Comparison of ENCODE assay signal across 8 cellular contexts in the genomic region with DNA sequence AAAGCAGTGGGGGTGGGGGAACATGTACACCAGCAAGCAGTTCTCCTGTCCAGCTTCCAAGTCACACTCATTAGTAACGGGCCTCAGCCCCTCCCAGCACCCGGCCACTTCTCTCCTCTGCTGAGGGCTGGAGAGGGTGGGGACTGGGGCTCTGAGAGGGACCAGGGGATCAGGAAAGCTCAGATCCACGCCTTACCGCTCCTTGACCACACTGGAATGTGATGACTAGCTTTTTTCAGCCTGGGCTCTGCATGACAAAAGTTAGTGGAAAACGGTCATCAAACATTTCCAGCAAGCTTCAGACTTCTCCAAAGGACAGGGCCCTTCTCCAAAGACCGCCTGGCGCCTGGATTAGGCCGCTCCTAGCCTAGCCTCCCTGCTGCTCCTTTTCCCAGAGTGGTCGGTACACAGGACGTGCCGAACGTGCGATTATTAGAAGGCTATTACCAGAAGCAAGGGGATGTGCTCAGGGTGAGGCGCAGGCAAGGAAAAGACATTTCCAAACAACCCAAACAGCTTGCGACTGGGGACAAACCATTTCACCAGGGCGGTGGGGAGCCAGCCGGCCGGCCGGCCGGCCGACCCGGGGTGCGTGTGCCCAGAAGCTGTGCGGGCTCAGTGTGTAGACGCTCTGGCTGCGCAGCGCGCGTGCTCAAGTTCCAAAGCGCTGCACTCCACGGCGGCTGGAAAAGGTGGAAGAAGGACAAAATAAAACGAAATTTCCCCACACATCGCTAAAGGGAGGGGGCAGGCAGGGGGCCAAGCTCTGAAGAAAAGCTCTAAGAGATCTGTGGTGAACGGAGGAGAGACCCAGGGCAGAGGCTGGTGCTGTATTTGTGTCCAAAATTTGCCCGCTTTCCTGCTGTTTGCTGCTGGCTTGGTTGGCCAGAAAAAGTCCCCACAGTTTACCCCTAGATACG. TPM values are rescaled to one million over a fixed set of nuclear protein-coding genes. Genes with fewer than 3 reads are reported as not detected.
DNase-seq lines count a peak whose midpoint lies in the region; ATAC-seq and TF ChIP-seq lines count a peak whose summit lies in the region.

No MANE protein-coding gene starts in this region.

- H3K4me1 ChIP-seq in stomach, result peaks cover 0 to 21% (median 12%) of the 10 kb centered on the region in 4 donors

- no peaks in the 10 kb centered on the region for H3K36me3 ChIP-seq in stomach

- intact Hi-C loops in stomach (cut with DNase I; ENCODE audit: low total_unique reads), result no loop called here

- 8 to 10% (median 9%) methylated on average over 34 to 37 of the region's 37 CpGs for WGBS in stomach, 5 donors

- H3K27me3 ChIP-seq in stomach, result no peaks in the 10 kb centered on the region

- ATAC-seq in GM21423 (IDR thresholded peaks at IDR 0.05; ENCODE audit: unreplicated experiment), result peak; percentile 36
- no peak for ATAC-seq in GM21367 (IDR thresholded peaks at IDR 0.05; ENCODE audit: unreplicated experiment)

- TF ChIP-seq EP300 in stomach (IDR thresholded peaks at IDR 0.05), result no peak

- DNase-seq in AG08396 (ENCODE audit: low spot score) (peak; percentile 73), NCI-H748 (lab: John Stamatoyannopoulos, UW; ENCODE audit: unreplicated experiment) (peak; percentile 53), coronary artery (ENCODE audit: low spot score) (no peak), left kidney (ENCODE audit: low read depth, low spot score) (peak; percentile 81), stomach (peak; percentile 31), epidermal melanocyte (ENCODE audit: insufficient read length, low spot score) (no peak)

- peak overlapping the region; percentile 70 for H3K4me3 ChIP-seq in coronary artery
- H3K4me3 ChIP-seq in stomach, result peak overlapping the region; percentile 42 to 51 (median 48)

- H3K27ac ChIP-seq in coronary artery (peak overlapping the region; percentile 61 to 78), stomach (peak overlapping the region; percentile 27 to 86 (median 71))

- no peaks in the 10 kb centered on the region for H3K9me3 ChIP-seq in stomach

- no peak for TF ChIP-seq POLR2A in stomach (IDR thresholded peaks at IDR 0.05)

- TF ChIP-seq CTCF in coronary artery (IDR thresholded peaks at IDR 0.05), result no peak
- TF ChIP-seq CTCF in stomach (IDR thresholded peaks at IDR 0.05), result no peak

RNA-seq across cellular contexts. Expression of a gene that starts 51.0 kb away (rescaled TPM):
- total RNA-seq in stomach, result 100 to 1,000 TPM in 1 of 5 donors, 10 to 100 TPM in 4; 30.4 to 190 (median 77.1) TPM
- 10 to 100 TPM; 70.1 to 82.5 (median 76.6) TPM for polyA plus RNA-seq in stomach

Comparison
In these comparisons a context has a peak if more than half of its experiments do, and no peak if none do; other contexts are left out.
1. DNase-seq: peak in AG08396 (single experiment), NCI-H748 (single experiment), left kidney (single experiment) and stomach (single experiment); none in coronary artery (single experiment) and epidermal melanocyte (single experiment).